Comparison of ENCODE assay signal across 8 cellular contexts in the genomic region with DNA sequence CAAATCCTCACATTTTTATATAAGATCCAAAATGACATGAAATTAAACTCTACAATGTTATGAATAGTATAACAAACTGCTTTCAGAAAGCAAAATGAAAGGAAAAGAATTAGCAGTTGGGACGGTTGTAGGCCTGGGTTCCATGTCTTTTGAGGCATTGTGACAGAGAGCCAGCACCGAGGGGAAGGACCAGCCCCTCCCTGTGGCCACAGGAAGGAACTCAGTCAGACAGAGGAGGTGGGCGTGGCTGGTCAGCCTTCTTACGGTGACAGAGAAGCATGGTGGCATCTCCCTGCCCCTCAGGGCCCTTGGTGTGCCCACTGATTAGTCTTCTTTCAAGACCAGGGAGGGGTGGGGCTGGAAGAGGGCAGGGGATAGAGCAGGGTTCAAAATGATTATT. TPM values are rescaled to one million over a fixed set of nuclear protein-coding genes. Genes with fewer than 3 reads are reported as not detected.
DNase-seq lines count a peak whose midpoint lies in the region; ATAC-seq and TF ChIP-seq lines count a peak whose summit lies in the region.

No MANE protein-coding gene starts in this region.

- H3K4me1 ChIP-seq in mucosa of descending colon (ENCODE audit: low read depth) = peaks cover 7% of the 10 kb centered on the region

- TF ChIP-seq CTCF in GM12875 (IDR thresholded peaks at IDR 0.05; ENCODE audit: borderline replicate concordance, insufficient read depth, low read depth, low read length) (peak; percentile 53), cardiac fibroblast (IDR thresholded peaks at IDR 0.05; ENCODE audit: low read depth, low read length) (peak; percentile 64), mucosa of descending colon (IDR thresholded peaks at IDR 0.05) (no peak)

- H3K4me3 ChIP-seq in GM12875 (ENCODE audit: low read depth, low read length) (no peak overlapping the region), cardiac fibroblast (replicated peaks in 1 of 2; ENCODE audit: low read depth in 2 of 2, low read length in 2 of 2) (no peak overlapping the region), mucosa of descending colon (no peak overlapping the region)

- H3K36me3 ChIP-seq in mucosa of descending colon (ENCODE audit: low read depth) = no peaks in the 10 kb centered on the region

- intact Hi-C loops in mucosa of descending colon (cut with DNase I, micrococcal nuclease) = no loop called here

- ATAC-seq in HG03571 (IDR thresholded peaks at IDR 0.05; ENCODE audit: unreplicated experiment) (peak; percentile 43), mucosa of descending colon (peak; percentile 60), HG02973 (IDR thresholded peaks at IDR 0.05; ENCODE audit: unreplicated experiment) (no peak)

- no peaks in the 10 kb centered on the region for H3K9me3 ChIP-seq in mucosa of descending colon

- DNase-seq in AG08395 (ENCODE audit: low spot score) (peak; percentile 57), SKM-1 (lab: John Stamatoyannopoulos, UW; ENCODE audit: unreplicated experiment) (peak; percentile 51), cardiac fibroblast (ENCODE audit: low read depth in 2 of 2) (peak; percentile 39 to 58), mucosa of descending colon (peak; percentile 60 to 74 (median 73)), germinal center (ENCODE audit: low spot score) (no peak)

RNA-seq across cellular contexts. Expression of gene ZNF319, which starts 5.7 kb away (rescaled TPM):
- 1 to 10 TPM; 5.9 to 9.7 (median 7.3) TPM for total RNA-seq in mucosa of descending colon

RNA-seq across cellular contexts. Expression of gene USB1, which starts 6.4 kb away (rescaled TPM):
- total RNA-seq in mucosa of descending colon = 10 to 100 TPM; 45.1 to 50.2 (median 47.4) TPM

RNA-seq across cellular contexts. Expression of gene CNGB1, which starts 23.9 kb away (rescaled TPM):
- total RNA-seq in mucosa of descending colon = 1 to 10 TPM in 1 of 3 donors, under 1 TPM in 2; 0.14 to 2.0 (median 0.55) TPM

RNA-seq across cellular contexts. Expression of gene MMP15, which starts 30.8 kb away (rescaled TPM):
- total RNA-seq in mucosa of descending colon = 100 to 1,000 TPM in 1 of 3 donors, 10 to 100 TPM in 2; 57.9 to 140 (median 96.5) TPM
